ENCODE assay signal across 9 cellular contexts in genomic region chr16:705748-706188, GRCh38. TPM values are rescaled to one million over a fixed set of nuclear protein-coding genes. Genes with fewer than 3 reads are reported as not detected.
DNase-seq lines count a peak whose midpoint lies in the region; TF ChIP-seq lines count a peak whose summit lies in the region.
"Had no signal": no experiment of that assay in that cellular context is flagged by ENCODE, and none has a peak within 500 bp of the region (broad histone marks: within the 10 kb centered on the region; RNA-seq: fewer than 3 reads in every experiment).

A gene with protein sequence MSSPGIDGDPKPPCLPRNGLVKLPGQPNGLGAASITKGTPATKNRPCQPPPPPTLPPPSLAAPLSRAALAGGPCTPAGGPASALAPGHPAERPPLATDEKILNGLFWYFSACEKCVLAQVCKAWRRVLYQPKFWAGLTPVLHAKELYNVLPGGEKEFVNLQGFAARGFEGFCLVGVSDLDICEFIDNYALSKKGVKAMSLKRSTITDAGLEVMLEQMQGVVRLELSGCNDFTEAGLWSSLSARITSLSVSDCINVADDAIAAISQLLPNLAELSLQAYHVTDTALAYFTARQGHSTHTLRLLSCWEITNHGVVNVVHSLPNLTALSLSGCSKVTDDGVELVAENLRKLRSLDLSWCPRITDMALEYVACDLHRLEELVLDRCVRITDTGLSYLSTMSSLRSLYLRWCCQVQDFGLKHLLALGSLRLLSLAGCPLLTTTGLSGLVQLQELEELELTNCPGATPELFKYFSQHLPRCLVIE (minus strand): TSS chr16:705801. CDS start chr16:697405, 8,396 bp downstream.

- CTCF ChIA-PET in activated CD4-positive, alpha-beta memory T cell treated with anti-CD3 and anti-CD28 coated beads, Interleukin-2, amount 10 ng/mL, durations not matched to agents 7 days and 5 days (lab: Charles Lee), result no interaction called here
- CTCF ChIA-PET in activated CD4-positive, alpha-beta memory T cell treated with anti-CD3 and anti-CD28 coated beads for 36 hours (lab: Charles Lee), result no interaction called here
- CTCF ChIA-PET in Calu3 (lab: Charles Lee), result no interaction called here

- H3K4me1 Mint-ChIP-seq in activated CD4-positive, alpha-beta memory T cell treated with anti-CD3 and anti-CD28 coated beads, Interleukin-2, amount 10 ng/mL, durations not matched to agents 7 days and 5 days, result no peaks in the 10 kb centered on the region
- no peaks in the 10 kb centered on the region for H3K4me1 Mint-ChIP-seq in activated CD4-positive, alpha-beta memory T cell treated with anti-CD3 and anti-CD28 coated beads for 36 hours (ENCODE audit: low read depth)
- H3K4me1 Mint-ChIP-seq in Calu3 (ENCODE audit: low read depth, unreplicated experiment), result peaks cover 6% of the 10 kb centered on the region
- H3K4me1 Mint-ChIP-seq: stimulated activated effector memory CD8-positive, alpha-beta T cell treated with anti-CD3 and anti-CD28 coated beads, Interleukin-12 subunit alpha, Interleukin-12 subunit beta, amount 100 ng/mL, for 72 hours had no signal

- peak within 1 kb of the TSS; percentile 56 for H3K27ac ChIP-seq in temporal lobe (ENCODE audit: low read depth, low read length)

- no peak within 1 kb of the TSS for H3K27ac Mint-ChIP-seq in activated CD4-positive, alpha-beta memory T cell treated with anti-CD3 and anti-CD28 coated beads, Interleukin-2, amount 10 ng/mL, durations not matched to agents 7 days and 5 days
- H3K27ac Mint-ChIP-seq in activated CD4-positive, alpha-beta memory T cell treated with anti-CD3 and anti-CD28 coated beads for 36 hours, result no peak within 1 kb of the TSS
- no peak within 1 kb of the TSS for H3K27ac Mint-ChIP-seq in Calu3 (ENCODE audit: unreplicated experiment)
- H3K27ac Mint-ChIP-seq: stimulated activated effector memory CD8-positive, alpha-beta T cell treated with anti-CD3 and anti-CD28 coated beads, Interleukin-12 subunit alpha, Interleukin-12 subunit beta, amount 100 ng/mL, for 72 hours had no signal

- no peak within 1 kb of the TSS for H3K4me3 Mint-ChIP-seq in activated CD4-positive, alpha-beta memory T cell treated with anti-CD3 and anti-CD28 coated beads, Interleukin-2, amount 10 ng/mL, durations not matched to agents 7 days and 5 days
- no peak within 1 kb of the TSS for H3K4me3 Mint-ChIP-seq in activated CD4-positive, alpha-beta memory T cell treated with anti-CD3 and anti-CD28 coated beads for 36 hours
- H3K4me3 Mint-ChIP-seq in Calu3 (ENCODE audit: low read depth, unreplicated experiment), result no peak within 1 kb of the TSS
- H3K4me3 Mint-ChIP-seq: stimulated activated effector memory CD8-positive, alpha-beta T cell treated with anti-CD3 and anti-CD28 coated beads, Interleukin-12 subunit alpha, Interleukin-12 subunit beta, amount 100 ng/mL, for 72 hours had no signal

- DNase-seq in activated CD4-positive, alpha-beta memory T cell treated with anti-CD3 and anti-CD28 coated beads, Interleukin-2, amount 10 ng/mL, durations not matched to agents 7 days and 5 days, result peak; percentile 31
- no peak for DNase-seq in activated CD4-positive, alpha-beta memory T cell treated with anti-CD3 and anti-CD28 coated beads for 36 hours
- no peak for DNase-seq in NT2/D1 (ENCODE audit: low read depth, low spot score)
- peak in 39 of 42 donors; percentile 52 to 89 (median 75) for DNase-seq in head of caudate nucleus
- no peak for DNase-seq in Calu3
- no peak for DNase-seq in GM10266 (ENCODE audit: extremely low spot score)
- DNase-seq in superior temporal gyrus (ENCODE audit: extremely low spot score), result no peak

- peak within 1 kb of the TSS; percentile 50 for H3K4me3 ChIP-seq in NT2/D1 (ENCODE audit: insufficient read length, low read depth)

- no peaks in the 10 kb centered on the region for H3K9me3 ChIP-seq in NT2/D1 (ENCODE audit: insufficient read depth, low read length)

- no peaks in the 10 kb centered on the region for H3K9me3 Mint-ChIP-seq in activated CD4-positive, alpha-beta memory T cell treated with anti-CD3 and anti-CD28 coated beads, Interleukin-2, amount 10 ng/mL, durations not matched to agents 7 days and 5 days
- no peaks in the 10 kb centered on the region for H3K9me3 Mint-ChIP-seq in activated CD4-positive, alpha-beta memory T cell treated with anti-CD3 and anti-CD28 coated beads for 36 hours
- no peaks in the 10 kb centered on the region for H3K9me3 Mint-ChIP-seq in Calu3 (ENCODE audit: low read depth, unreplicated experiment)
- H3K9me3 Mint-ChIP-seq: stimulated activated effector memory CD8-positive, alpha-beta T cell treated with anti-CD3 and anti-CD28 coated beads, Interleukin-12 subunit alpha, Interleukin-12 subunit beta, amount 100 ng/mL, for 72 hours had no signal

- H3K4me1 ChIP-seq in NT2/D1 (ENCODE audit: insufficient read depth, insufficient read length), result peaks cover 33% of the 10 kb centered on the region

- H3K36me3 ChIP-seq in NT2/D1 (ENCODE audit: insufficient read depth, insufficient read length, low read length), result no peaks in the 10 kb centered on the region

- peaks cover 97% of the 10 kb centered on the region for H3K27me3 ChIP-seq in NT2/D1 (ENCODE audit: insufficient read depth, insufficient read length)

- POLR2A ChIA-PET in activated CD4-positive, alpha-beta memory T cell treated with anti-CD3 and anti-CD28 coated beads, Interleukin-2, amount 10 ng/mL, durations not matched to agents 7 days and 5 days (lab: Charles Lee), result interaction anchor here (0.8 kb wide), 1 partner anchor 10 kb away, joined by 4 read pairs; no protein-coding TSS in a partner anchor
- POLR2A ChIA-PET in activated CD4-positive, alpha-beta memory T cell treated with anti-CD3 and anti-CD28 coated beads for 36 hours (lab: Charles Lee), result no interaction called here

- peak within 1 kb of the TSS; percentile 70 for H3K9ac ChIP-seq in NT2/D1 (ENCODE audit: insufficient read length, low read depth)

- no peaks in the 10 kb centered on the region for H3K36me3 Mint-ChIP-seq in activated CD4-positive, alpha-beta memory T cell treated with anti-CD3 and anti-CD28 coated beads, Interleukin-2, amount 10 ng/mL, durations not matched to agents 7 days and 5 days (ENCODE audit: low read depth)
- no peaks in the 10 kb centered on the region for H3K36me3 Mint-ChIP-seq in activated CD4-positive, alpha-beta memory T cell treated with anti-CD3 and anti-CD28 coated beads for 36 hours
- peaks cover 9% of the 10 kb centered on the region for H3K36me3 Mint-ChIP-seq in Calu3 (ENCODE audit: insufficient read depth, unreplicated experiment)

- intact Hi-C loops in activated CD4-positive, alpha-beta memory T cell treated with anti-CD3 and anti-CD28 coated beads for 36 hours (cut with micrococcal nuclease), result no loop called here
- intact Hi-C loops in head of caudate nucleus (cut with DNase I), result no loop called here
- intact Hi-C loops in Calu3 (cut with micrococcal nuclease; ENCODE audit: unreplicated experiment), result no loop called here

- TF ChIP-seq CTCF in Calu3 (IDR thresholded peaks at IDR 0.05; ENCODE audit: unreplicated experiment) (no peak), GM10266 (IDR thresholded peaks at IDR 0.05; ENCODE audit: control insufficient read depth, insufficient read depth, low read depth, missing control alignments) (no peak)

- no TSS peak for BruUV-seq in Calu3 (replicated peaks; lab: Mats Ljungman, UMichigan)

- peaks cover 57% of the 10 kb centered on the region for H3K27me3 Mint-ChIP-seq in activated CD4-positive, alpha-beta memory T cell treated with anti-CD3 and anti-CD28 coated beads, Interleukin-2, amount 10 ng/mL, durations not matched to agents 7 days and 5 days
- H3K27me3 Mint-ChIP-seq in activated CD4-positive, alpha-beta memory T cell treated with anti-CD3 and anti-CD28 coated beads for 36 hours, result peaks cover 56% of the 10 kb centered on the region
- peaks cover 90% of the 10 kb centered on the region for H3K27me3 Mint-ChIP-seq in Calu3 (ENCODE audit: unreplicated experiment)

RNA-seq across cellular contexts. Expression of the gene that starts here (rescaled TPM):
- total RNA-seq in activated CD4-positive, alpha-beta memory T cell treated with anti-CD3 and anti-CD28 coated beads, Interleukin-2, amount 10 ng/mL, durations not matched to agents 7 days and 5 days, result 10 to 100 TPM; 30.9 to 34.6 TPM
- 10 to 100 TPM in 1 of 2 experiments, 1 to 10 TPM in 1; 7.7 to 14.1 TPM for total RNA-seq in activated CD4-positive, alpha-beta memory T cell treated with anti-CD3 and anti-CD28 coated beads for 36 hours
- total RNA-seq in temporal lobe, result 9.3 TPM
- total RNA-seq in Calu3 (2022), result 1.3 and 4.6 TPM in 2 replicates

Comparison
In these comparisons a context has a peak if more than half of its experiments do, and no peak if none do; other contexts are left out.
1. DNase-seq: peak in activated CD4-positive, alpha-beta memory T cell treated with anti-CD3 and anti-CD28 coated beads, Interleukin-2, amount 10 ng/mL, durations not matched to agents 7 days and 5 days (single experiment) and head of caudate nucleus (39 of 42); none in activated CD4-positive, alpha-beta memory T cell treated with anti-CD3 and anti-CD28 coated beads for 36 hours (single experiment), NT2/D1 (single experiment), Calu3 (single experiment), GM10266 (single experiment) and superior temporal gyrus (single experiment).